16 cellular contexts compared by ENCODE assay signal in the genomic region with DNA sequence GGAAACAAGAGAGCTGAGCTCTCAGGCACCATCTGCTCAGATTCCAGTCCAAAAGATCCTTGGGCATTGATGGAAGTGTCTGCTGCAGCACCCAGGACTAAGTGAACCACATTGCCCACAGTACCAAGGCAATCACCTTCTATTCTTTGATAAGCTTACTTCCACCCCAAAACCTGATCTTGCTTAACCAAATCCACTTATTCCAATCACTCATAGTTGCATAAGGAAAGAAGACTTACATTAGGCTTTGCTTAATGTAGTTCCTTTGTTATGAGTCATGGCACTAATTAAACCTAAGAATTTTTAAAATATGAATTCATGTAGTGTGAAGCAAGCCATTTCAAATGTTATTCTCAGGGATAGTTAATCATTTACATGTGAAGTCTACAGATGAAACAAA.
DNase-seq lines count a peak whose midpoint lies in the region; ATAC-seq, FAIRE-seq and TF ChIP-seq lines count a peak whose summit lies in the region.
"Had no signal": no experiment of that assay in that cellular context is flagged by ENCODE, and none has a peak within 500 bp of the region (broad histone marks: within the 10 kb centered on the region; RNA-seq: fewer than 3 reads in every experiment).

No MANE protein-coding gene starts in this region.

- ATAC-seq in sciatic nerve: no peak
- ATAC-seq: activated CD4-positive, CD25-positive, alpha-beta regulatory T cell treated with anti-CD3 and anti-CD28 coated beads, Interleukin-2, amount 50 U/mL, for 24 hours; naive thymus-derived CD8-positive, alpha-beta T cell; Right ventricle myocardium inferior; stimulated activated naive CD8-positive, alpha-beta T cell treated with anti-CD3 and anti-CD28 coated beads, Interleukin-15, amount 100 ng/mL, for 72 hours; T-helper 17 cell had no signal

- DNase-seq in DMS53 treated with DMSO at 0.1 percent for 48 hours (lab: John Stamatoyannopoulos, UW; ENCODE audit: unreplicated experiment): peak; percentile 11
- DNase-seq in RCC 7860 (ENCODE audit: low spot score): peak; percentile 31
- DNase-seq in fibroblast of mammary gland (ENCODE audit: low read depth): peak; percentile 27
- peak; percentile 74 for DNase-seq in renal cortical epithelial cell (ENCODE audit: low read depth)
- DNase-seq in NCI-H226: no peak
- no peak for DNase-seq in sciatic nerve (ENCODE audit: low spot score)
- DNase-seq in NCI-H748 (lab: John Stamatoyannopoulos, UW; ENCODE audit: unreplicated experiment): no peak
- DNase-seq: activated gamma-delta T cell; naive thymus-derived CD8-positive, alpha-beta T cell; NCI-H1048; stimulated activated naive CD8-positive, alpha-beta T cell treated with anti-CD3 and anti-CD28 coated beads, Interleukin-15, amount 100 ng/mL, for 72 hours; T-helper 17 cell had no signal

- no peak for TF ChIP-seq CTCF in fibroblast of mammary gland (conservative IDR thresholded peaks at IDR 0.05; ENCODE audit: control insufficient read depth, insufficient read depth, low read depth, low read length)

- peak; percentile 78 for FAIRE-seq in RCC 7860 (lab: Jason Lieb, UNC)
- FAIRE-seq: H1 had no signal

- intact Hi-C loops in sciatic nerve (cut with DNase I): no loop called here

- H3K4me3 ChIP-seq in fibroblast of mammary gland (ENCODE audit: control insufficient read depth, low read depth, low read length): no peak overlapping the region
- H3K4me3 ChIP-seq: esophagus muscularis mucosa had no signal

Comparison
In these comparisons a context has a peak if more than half of its experiments do, and no peak if none do; other contexts are left out.
1. DNase-seq: peak in DMS53 treated with DMSO at 0.1 percent for 48 hours (single experiment), RCC 7860 (single experiment), fibroblast of mammary gland (single experiment) and renal cortical epithelial cell (single experiment); none in NCI-H226 (single experiment), sciatic nerve (single experiment) and NCI-H748 (single experiment).